Comparison of ENCODE assay signal across 14 cellular contexts in the genomic region with DNA sequence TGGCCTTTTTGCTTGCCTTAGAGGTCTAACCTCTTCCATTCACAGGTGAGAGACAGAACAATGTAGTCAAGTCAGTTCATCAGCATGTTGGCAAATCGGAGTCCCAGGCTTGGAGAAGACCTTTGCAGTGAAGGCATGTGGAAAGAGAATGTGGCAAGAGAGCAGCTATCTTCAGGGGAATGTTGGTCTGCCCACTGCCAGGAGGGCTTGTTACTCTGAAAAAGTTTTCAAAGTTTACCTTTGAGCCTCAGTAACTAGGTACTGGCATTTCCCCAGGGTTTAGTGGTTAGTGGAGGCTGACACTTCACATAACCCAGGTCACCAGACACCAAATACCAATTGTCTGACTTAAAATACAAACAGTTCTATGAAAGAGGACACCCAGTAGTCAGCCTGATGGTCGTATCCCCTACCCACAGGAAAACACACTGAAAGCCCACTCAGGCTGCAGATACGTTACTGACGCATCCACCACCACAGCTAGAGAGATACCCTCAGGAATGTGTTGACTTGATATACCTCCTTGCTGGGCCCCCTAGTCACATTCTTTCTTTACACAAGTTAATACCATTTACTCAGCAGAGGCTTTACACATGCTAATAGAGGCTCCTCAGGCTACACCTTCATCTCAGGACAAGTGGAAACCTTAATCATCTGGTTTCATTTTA. TPM values are rescaled to one million over a fixed set of nuclear protein-coding genes. Genes with fewer than 3 reads are reported as not detected.
DNase-seq lines count a peak whose midpoint lies in the region; ATAC-seq and TF ChIP-seq lines count a peak whose summit lies in the region.
"Had no signal": no experiment of that assay in that cellular context is flagged by ENCODE, and none has a peak within 500 bp of the region (broad histone marks: within the 10 kb centered on the region; RNA-seq: fewer than 3 reads in every experiment).

No MANE protein-coding gene starts in this region.

- H3K36me3 Mint-ChIP-seq in immature natural killer cell, result no peaks in the 10 kb centered on the region
- H3K36me3 Mint-ChIP-seq: type B pancreatic cell had no signal

- no peaks in the 10 kb centered on the region for H4K20me1 ChIP-seq in HCT116 (ENCODE audit: insufficient read depth)
- H4K20me1 ChIP-seq: BLaER1 had no signal

- H3K36me3 ChIP-seq in HCT116 (ENCODE audit: control insufficient read depth in 1 of 2, insufficient read depth in 2 of 2, low read length in 2 of 2) (no peaks in the 10 kb centered on the region), iPS DF 6.9 (ENCODE audit: control insufficient read depth, insufficient read depth, low read length) (no peaks in the 10 kb centered on the region)
- H3K36me3 ChIP-seq: BLaER1, neutrophil had no signal

- intact Hi-C loops in HCT116 (cut with micrococcal nuclease), result no loop called here

- TF ChIP-seq CTCF in HCT116 (IDR thresholded peaks at IDR 0.05 in 2 of 3, conservative IDR thresholded peaks at IDR 0.05 in 1 of 3; ENCODE audit: borderline replicate concordance in 1 of 3, insufficient read depth in 1 of 3, low read depth in 2 of 3, low read length in 2 of 3), result no peak

- no peak overlapping the region for H2AFZ ChIP-seq in HCT116 (ENCODE audit: low read depth, low read length, poor library complexity, severe bottlenecking)

- peak overlapping the region; percentile 76 for H3K4me2 ChIP-seq in HCT116 (ENCODE audit: low read length)
- H3K4me2 ChIP-seq: BLaER1 had no signal

- no peaks in the 10 kb centered on the region for H3K4me1 Mint-ChIP-seq in immature natural killer cell

- TF ChIP-seq RAD21 in HCT116 (IDR thresholded peaks at IDR 0.05; ENCODE audit: low read depth), result no peak

- no peaks in the 10 kb centered on the region for H3K9me2 ChIP-seq in HCT116 (ENCODE audit: insufficient read depth)

- RAD21 ChIA-PET in HCT116 (lab: Charles Lee; ENCODE audit: low non-redundant PET in 1 of 2, low total read pairs in 2 of 2, uncharacterized antibody in 2 of 2, unreplicated experiment in 2 of 2), result interaction anchor here in 1 of 2 experiments (0.9 kb wide), 1 partner anchor 12 kb away, joined by 5 read pairs; no protein-coding TSS in a partner anchor

- H3K4me3 ChIP-seq in HCT116 (replicated peaks in 1 of 2; ENCODE audit: low read depth in 1 of 2, low read length in 2 of 2), result peak overlapping the region in 1 of 2 experiments; percentile 27; a peak in 2 of 4 replicates
- no peak overlapping the region for H3K4me3 ChIP-seq in iPS DF 6.9 (ENCODE audit: low read length)
- H3K4me3 ChIP-seq: BLaER1 had no signal

- in situ Hi-C loops in KBM-7 (cut with MboI; ENCODE audit: low pct_unique_long_range_greater_than_20kb, low sequenced_read_pairs), result no loop called here

- BruUV-seq in HCT116 (replicated peaks; lab: Mats Ljungman, UMichigan), result no TSS peak

- peaks cover 13 to 53% of the 10 kb centered on the region in 2 experiments for H3K4me1 ChIP-seq in HCT116 (ENCODE audit: control insufficient read depth in 1 of 2, insufficient read depth in 2 of 2, low read length in 2 of 2)
- peaks cover 4% of the 10 kb centered on the region; the same call in 1 of the 2 replicates for H3K4me1 ChIP-seq in iPS DF 6.9 (ENCODE audit: control insufficient read depth, insufficient read depth, low read length)

- no peaks in the 10 kb centered on the region for H3K27me3 Mint-ChIP-seq in immature natural killer cell (ENCODE audit: low read depth in 3 of 3)
- H3K27me3 Mint-ChIP-seq: type B pancreatic cell had no signal

- H3K4me3 Mint-ChIP-seq in immature natural killer cell, result no peak overlapping the region
- H3K4me3 Mint-ChIP-seq: type B pancreatic cell had no signal

- CTCF ChIA-PET in HCT116 (lab: Charles Lee), result interaction anchor here (1.0 kb wide), 1 partner anchor 157 kb away, joined by 3 read pairs; no protein-coding TSS in a partner anchor

- peak; percentile 77 for ATAC-seq in HCT116

- no peaks in the 10 kb centered on the region for H3K9me3 ChIP-seq in HCT116 (ENCODE audit: control insufficient read depth in 1 of 2, insufficient read depth in 1 of 2, low read depth in 1 of 2, low read length in 2 of 2)
- no peaks in the 10 kb centered on the region for H3K9me3 ChIP-seq in iPS DF 6.9 (ENCODE audit: control insufficient read depth, insufficient read depth, low read length)
- H3K9me3 ChIP-seq: BLaER1, neutrophil had no signal

- no peaks in the 10 kb centered on the region for H3K9me3 Mint-ChIP-seq in immature natural killer cell
- H3K9me3 Mint-ChIP-seq: type B pancreatic cell had no signal

- no peak overlapping the region for H3K27ac Mint-ChIP-seq in immature natural killer cell
- H3K27ac Mint-ChIP-seq: type B pancreatic cell had no signal

- WGBS in iPS DF 6.9 (ENCODE audit: insufficient coverage, insufficient read length), result no CpG with 5 or more reads among the region's 4 CpGs

- H3K9ac ChIP-seq in HCT116 (ENCODE audit: low read length), result peak overlapping the region; percentile 43
- H3K9ac ChIP-seq: BLaER1 had no signal

- no peaks in the 10 kb centered on the region for H3K79me2 ChIP-seq in HCT116 (ENCODE audit: insufficient read depth, low read length)

- peak overlapping the region; percentile 16; the same call in 1 of the 2 replicates for H3K27ac ChIP-seq in HCT116 (ENCODE audit: low read depth, low read length)
- H3K27ac ChIP-seq in iPS DF 6.9 (ENCODE audit: low read length), result peak overlapping the region; percentile 8
- H3K27ac ChIP-seq: BLaER1, neutrophil, RWPE1 had no signal

- DNase-seq in A172 (ENCODE audit: low spot score), result peak; percentile 70
- no peak for DNase-seq in HCT116 (ENCODE audit: low read depth, low spot score)
- peak; percentile 94 for DNase-seq in amniotic epithelial cell (ENCODE audit: low read depth)
- DNase-seq in iPS DF 6.9 (ENCODE audit: low read depth, low spot score), result peak; percentile 63
- no peak for DNase-seq in dermis blood vessel endothelial cell
- DNase-seq in KBM-7, result no peak
- DNase-seq in immature natural killer cell, result no peak
- DNase-seq in NOMO-1 treated with dmso at 0.1 percent for 144 hours (lab: John Stamatoyannopoulos, UW; ENCODE audit: unreplicated experiment), result no peak
- DNase-seq: activated CD4-positive, alpha-beta T cell treated with anti-CD3 and anti-CD28 coated beads, Interleukin-2, amount 50 U/mL, for 1 hour; NCI-H1436 treated with DMSO at 0.1 percent for 48 hours had no signal

- H3K27me3 ChIP-seq in HCT116 (ENCODE audit: insufficient read depth, low read length) (no peaks in the 10 kb centered on the region), iPS DF 6.9 (ENCODE audit: control insufficient read depth, insufficient read depth, low read length) (no peaks in the 10 kb centered on the region)
- H3K27me3 ChIP-seq: BLaER1, neutrophil had no signal

- POLR2A ChIA-PET in HCT116 (lab: Charles Lee), result interaction anchor here (0.8 kb wide), 1 partner anchor 9 kb away, joined by 3 read pairs; the partner anchor contains the start of gene ARID3B

- no peak for TF ChIP-seq POLR2A in HCT116 (IDR thresholded peaks at IDR 0.05; ENCODE audit: borderline replicate concordance, extremely low read depth, insufficient read depth, insufficient read length)

TF ChIP-seq in HCT116, 20 proteins besides CTCF, POLR2A, EP300 and RAD21 (continues in another document):
- no peak for TF ChIP-seq POLR2AphosphoS5 (IDR thresholded peaks at IDR 0.05; ENCODE audit: low read depth, low read length)
- 0 out of 2 replicates have a peak, but pooled peaks have one; percentile 16 for TF ChIP-seq CEBPB (IDR thresholded peaks at IDR 0.05; ENCODE audit: low read depth)
- TF ChIP-seq JUND (IDR thresholded peaks at IDR 0.05), result peak; percentile 26; the same call in 1 of the 2 replicates
- no peak for TF ChIP-seq FOSL1 (IDR thresholded peaks at IDR 0.05; ENCODE audit: low read depth)
- TF ChIP-seq EZH2 (IDR thresholded peaks at IDR 0.05), result no peak
- no peak for TF ChIP-seq ZBTB33 (IDR thresholded peaks at IDR 0.05; ENCODE audit: extremely low read depth, insufficient replicate concordance, low read length)
- TF ChIP-seq CBX3 (IDR thresholded peaks at IDR 0.05; ENCODE audit: low read depth), result no peak
- no peak for TF ChIP-seq EZH2phosphoT487 (IDR thresholded peaks at IDR 0.05; ENCODE audit: borderline replicate concordance)
- TF ChIP-seq SP1 (IDR thresholded peaks at IDR 0.05; ENCODE audit: low read depth), result 0 out of 2 replicates have a peak, but pooled peaks have one; percentile 24
- TF ChIP-seq SRF (IDR thresholded peaks at IDR 0.05; ENCODE audit: low read depth), result no peak
- TF ChIP-seq EGR1 (IDR thresholded peaks at IDR 0.05; ENCODE audit: low read depth), result no peak
- no peak for TF ChIP-seq TCF7L2 (IDR thresholded peaks at IDR 0.05; ENCODE audit: borderline replicate concordance, extremely low read depth, insufficient read depth, insufficient read length)

RNA-seq across cellular contexts. Expression of gene ARID3B, which starts 9.7 kb away (rescaled TPM):
- 1.5 and 1.7 TPM in 2 replicates for total RNA-seq in A172 (2014; rRNA removed; shearing (Covaris generic))
- total RNA-seq in HCT116 (2021; ENCODE audit: unreplicated experiment), result 8.1 TPM
- polyA plus RNA-seq in HCT116 (2012), result 7.9 and 10.1 TPM in 2 replicates
- total RNA-seq in dermis blood vessel endothelial cell, result 4.6 and 6.1 TPM in 2 replicates
- polyA plus RNA-seq in immature natural killer cell, result 10 to 100 TPM in 1 of 3 donors, 1 to 10 TPM in 2; 3.2 to 17.3 (median 6.6) TPM

Comparison
In these comparisons a context has a peak if more than half of its experiments do, and no peak if none do; other contexts are left out.
1. DNase-seq: peak in A172 (single experiment), amniotic epithelial cell (single experiment) and iPS DF 6.9 (single experiment); none in HCT116 (single experiment), dermis blood vessel endothelial cell (single experiment), KBM-7 (single experiment), immature natural killer cell (0 of 3) and NOMO-1 treated with dmso at 0.1 percent for 144 hours (single experiment).